9 cellular contexts compared by ENCODE assay signal in genomic region chr14:70257526-70257925, GRCh38.
DNase-seq lines count a peak whose midpoint lies in the region; ATAC-seq and TF ChIP-seq lines count a peak whose summit lies in the region.
"Had no signal": no experiment of that assay in that cellular context is flagged by ENCODE, and none has a peak within 500 bp of the region (broad histone marks: within the 10 kb centered on the region; RNA-seq: fewer than 3 reads in every experiment).

No MANE protein-coding gene starts in this region.

- no peak overlapping the region for H3K4me3 Mint-ChIP-seq in activated CD4-positive, alpha-beta T cell treated with anti-CD3 and anti-CD28 coated beads, Interleukin-2, amount 10 ng/mL, durations not matched to agents 7 days and 5 days

- no peaks in the 10 kb centered on the region for H3K9me3 Mint-ChIP-seq in activated CD4-positive, alpha-beta T cell treated with anti-CD3 and anti-CD28 coated beads, Interleukin-2, amount 10 ng/mL, durations not matched to agents 7 days and 5 days
- H3K9me3 Mint-ChIP-seq: nephron had no signal

- H3K4me3 ChIP-seq in WERI-Rb-1 (ENCODE audit: low read depth, low read length) (no peak overlapping the region), psoas muscle (no peak overlapping the region), ovary (no peak overlapping the region)

- H3K9me3 ChIP-seq in WERI-Rb-1 (ENCODE audit: severe bottlenecking) = peaks cover 5% of the 10 kb centered on the region
- H3K9me3 ChIP-seq in psoas muscle = no peaks in the 10 kb centered on the region
- H3K9me3 ChIP-seq in ovary = peaks cover 0 to 4% of the 10 kb centered on the region in 2 donors

- POLR2A ChIA-PET in activated CD4-positive, alpha-beta T cell treated with anti-CD3 and anti-CD28 coated beads, Interleukin-2, amount 10 ng/mL, durations not matched to agents 7 days and 5 days (lab: Charles Lee) = no interaction called here

- H3K27me3 ChIP-seq in WERI-Rb-1 (ENCODE audit: insufficient read depth, low read depth, severe bottlenecking) (peaks cover 33% of the 10 kb centered on the region), psoas muscle (ENCODE audit: insufficient read depth in 3 of 3, low read length in 2 of 3) (peaks cover 0 to 3% (median 0%) of the 10 kb centered on the region in 3 donors), ovary (no peaks in the 10 kb centered on the region)

- no peak overlapping the region for H3K27ac Mint-ChIP-seq in activated CD4-positive, alpha-beta T cell treated with anti-CD3 and anti-CD28 coated beads, Interleukin-2, amount 10 ng/mL, durations not matched to agents 7 days and 5 days
- H3K27ac Mint-ChIP-seq: nephron had no signal

- peak; percentile 39 for TF ChIP-seq CTCF in WERI-Rb-1 (IDR thresholded peaks at IDR 0.05; ENCODE audit: low read depth, low read length)
- peak; percentile 68 for TF ChIP-seq CTCF in psoas muscle (IDR thresholded peaks at IDR 0.05)
- TF ChIP-seq CTCF in omental fat pad (IDR thresholded peaks at IDR 0.05) = no peak
- no peak for TF ChIP-seq CTCF in ovary (IDR thresholded peaks at IDR 0.05)

- H3K36me3 Mint-ChIP-seq in activated CD4-positive, alpha-beta T cell treated with anti-CD3 and anti-CD28 coated beads, Interleukin-2, amount 10 ng/mL, durations not matched to agents 7 days and 5 days (ENCODE audit: low read depth) = peaks cover 3% of the 10 kb centered on the region

- H3K4me1 Mint-ChIP-seq in activated CD4-positive, alpha-beta T cell treated with anti-CD3 and anti-CD28 coated beads, Interleukin-2, amount 10 ng/mL, durations not matched to agents 7 days and 5 days = peaks cover 3% of the 10 kb centered on the region
- H3K4me1 Mint-ChIP-seq: nephron had no signal

- DNase-seq in activated CD4-positive, alpha-beta T cell treated with anti-CD3 and anti-CD28 coated beads, Interleukin-2, amount 50 U/mL, for 48 hours = peak; percentile 7 to 39
- DNase-seq in activated CD4-positive, alpha-beta T cell treated with anti-CD3 and anti-CD28 coated beads, Interleukin-2, amount 10 ng/mL, durations not matched to agents 7 days and 5 days = no peak
- DNase-seq in HuH-7.5 (ENCODE audit: low spot score) (peak; percentile 22), WERI-Rb-1 (peak; percentile 30), psoas muscle (peak in 1 of 2 donors; percentile 32), omental fat pad (ENCODE audit: low spot score) (no peak), ovary (no peak)
- DNase-seq in activated effector memory CD4-positive, alpha-beta T cell treated with anti-CD3 and anti-CD28 coated beads, Interleukin-2, amount 50 U/mL, for 16 hours = no peak

- no peak for TF ChIP-seq EP300 in ovary (IDR thresholded peaks at IDR 0.05)

- ATAC-seq in psoas muscle (peak; percentile 64 to 88 (median 84)), omental fat pad (ENCODE audit: low FRiP score) (no peak)

- TF ChIP-seq POLR2A in ovary (IDR thresholded peaks at IDR 0.05) = no peak

- 58 to 72% (median 58%) methylated on average over 7 of the region's 7 CpGs for WGBS in psoas muscle, 3 donors
- 76 to 80% (median 79%) methylated on average over 7 of the region's 7 CpGs for WGBS in ovary, 3 donors

- peaks cover 51% of the 10 kb centered on the region for H3K27me3 Mint-ChIP-seq in activated CD4-positive, alpha-beta T cell treated with anti-CD3 and anti-CD28 coated beads, Interleukin-2, amount 10 ng/mL, durations not matched to agents 7 days and 5 days

- CTCF ChIA-PET in activated CD4-positive, alpha-beta T cell treated with anti-CD3 and anti-CD28 coated beads, Interleukin-2, amount 10 ng/mL, durations not matched to agents 7 days and 5 days (lab: Charles Lee) = no interaction called here

- no peaks in the 10 kb centered on the region for H3K36me3 ChIP-seq in WERI-Rb-1
- no peaks in the 10 kb centered on the region for H3K36me3 ChIP-seq in psoas muscle (ENCODE audit: insufficient read depth in 1 of 2, low read depth in 1 of 2)
- no peaks in the 10 kb centered on the region for H3K36me3 ChIP-seq in ovary

- intact Hi-C loops in psoas muscle (cut with DNase I) = loop anchor here in 1 of 2 donors (2.0 to 10.0 kb wide), 2 partner anchors 173 to 211 kb away; no protein-coding TSS in a partner anchor
- intact Hi-C loops in ovary (cut with DNase I) = no loop called here

- H3K27ac ChIP-seq in WERI-Rb-1 (no peak overlapping the region), psoas muscle (no peak overlapping the region), ovary (no peak overlapping the region)

- H3K4me1 ChIP-seq in psoas muscle = no peaks in the 10 kb centered on the region
- H3K4me1 ChIP-seq in ovary (ENCODE audit: insufficient read depth) = no peaks in the 10 kb centered on the region

Comparison
In these comparisons a context has a peak if more than half of its experiments do, and no peak if none do; other contexts are left out.
1. DNase-seq: peak in activated CD4-positive, alpha-beta T cell treated with anti-CD3 and anti-CD28 coated beads, Interleukin-2, amount 50 U/mL, for 48 hours (2 of 2), HuH-7.5 (single experiment) and WERI-Rb-1 (single experiment); none in activated CD4-positive, alpha-beta T cell treated with anti-CD3 and anti-CD28 coated beads, Interleukin-2, amount 10 ng/mL, durations not matched to agents 7 days and 5 days (single experiment), omental fat pad (single experiment), ovary (0 of 5) and activated effector memory CD4-positive, alpha-beta T cell treated with anti-CD3 and anti-CD28 coated beads, Interleukin-2, amount 50 U/mL, for 16 hours (single experiment).
2. CTCF ChIP-seq: peak in WERI-Rb-1 (single experiment) and psoas muscle (single experiment); none in omental fat pad (0 of 3) and ovary (0 of 3).